In genomic region chr22:37675930-37676571, GRCh38 we compare ENCODE assay signal across 7 cellular contexts. TPM values are rescaled to one million over a fixed set of nuclear protein-coding genes. Genes with fewer than 3 reads are reported as not detected.
DNase-seq lines count a peak whose midpoint lies in the region; ATAC-seq and TF ChIP-seq lines count a peak whose summit lies in the region.

No MANE protein-coding gene starts in this region.

- DNase-seq in H7 (peak; percentile 59), T-helper 9 cell (peak; percentile 38), epithelial cell of proximal tubule (ENCODE audit: low read depth) (no peak), ecto neural progenitor cell (ENCODE audit: low spot score) (no peak), mucosa of gallbladder (ENCODE audit: low spot score) (no peak)

- H3K4me3 ChIP-seq in H7 (ENCODE audit: insufficient read depth, low read depth, low read length) = peak overlapping the region; percentile 48
- H3K4me3 ChIP-seq in epithelial cell of proximal tubule (ENCODE audit: low read depth, low read length) = peak overlapping the region; percentile 75

- ATAC-seq in HG02970 (IDR thresholded peaks at IDR 0.05; ENCODE audit: low FRiP score, unreplicated experiment) = no peak

- peak overlapping the region; percentile 76 to 91 (median 91) for H3K4me3 Mint-ChIP-seq in nephron

- H3K27me3 ChIP-seq in H7 (ENCODE audit: control insufficient read depth, insufficient read depth, low read length) = no peaks in the 10 kb centered on the region

- peak overlapping the region; percentile 93 to 100 (median 93) for H3K27ac Mint-ChIP-seq in nephron

- H3K4me1 Mint-ChIP-seq in nephron = peaks cover 30% of the 10 kb centered on the region

- TF ChIP-seq CTCF in epithelial cell of proximal tubule (conservative IDR thresholded peaks at IDR 0.05; ENCODE audit: low read depth, low read length) (no peak), nephron (IDR thresholded peaks at IDR 0.05; ENCODE audit: unreplicated experiment in 3 of 3) (no peak)

- no peaks in the 10 kb centered on the region for H3K27me3 Mint-ChIP-seq in nephron (ENCODE audit: low read depth)

- no peaks in the 10 kb centered on the region for H3K36me3 ChIP-seq in H7 (replicated peaks; ENCODE audit: control insufficient read depth, insufficient read depth, low read length)

- H3K36me3 Mint-ChIP-seq in nephron (ENCODE audit: low read depth) = peaks cover 6% of the 10 kb centered on the region

- no peaks in the 10 kb centered on the region for H3K9me3 Mint-ChIP-seq in nephron

RNA-seq across cellular contexts. Expression of gene LGALS1, which starts 0.6 kb away (rescaled TPM):
- total RNA-seq in H7 (2014; rRNA removed; shearing (Covaris generic)) = 183 and 206 TPM in 2 replicates
- total RNA-seq in epithelial cell of proximal tubule (1,711 and 1,833 TPM in 2 replicates), mucosa of gallbladder (587 TPM)

RNA-seq across cellular contexts. Expression of gene NOL12, which starts 10.1 kb away (rescaled TPM):
- 20.5 and 23.6 TPM in 2 replicates for total RNA-seq in H7 (2014; rRNA removed; shearing (Covaris generic))
- total RNA-seq in epithelial cell of proximal tubule (18.2 and 47.9 TPM in 2 replicates), mucosa of gallbladder (27.1 TPM)

RNA-seq across cellular contexts. Expression of gene PDXP, which starts 17.5 kb away (rescaled TPM):
- 54.1 and 60.9 TPM in 2 replicates for total RNA-seq in H7 (2014; rRNA removed; shearing (Covaris generic))
- total RNA-seq in epithelial cell of proximal tubule (21.0 and 42.3 TPM in 2 replicates), mucosa of gallbladder (12.1 TPM)

RNA-seq across cellular contexts. Expression of gene TRIOBP, which starts 20.8 kb away (rescaled TPM):
- total RNA-seq in H7 (2014; rRNA removed; shearing (Covaris generic)) = 66.9 and 67.1 TPM in 2 replicates
- total RNA-seq in epithelial cell of proximal tubule (75.1 and 82.2 TPM in 2 replicates), mucosa of gallbladder (119 TPM)

RNA-seq across cellular contexts. Expression of gene SH3BP1, which starts 36.6 kb away (rescaled TPM):
- 30.0 and 35.2 TPM in 2 replicates for total RNA-seq in H7 (2014; rRNA removed; shearing (Covaris generic))
- 15.1 and 25.0 TPM in 2 replicates for total RNA-seq in epithelial cell of proximal tubule
- 13.6 TPM for total RNA-seq in mucosa of gallbladder

Comparison
In these comparisons a context has a peak if more than half of its experiments do, and no peak if none do; other contexts are left out.
1. DNase-seq: peak in H7 (single experiment) and T-helper 9 cell (single experiment); none in epithelial cell of proximal tubule (single experiment), ecto neural progenitor cell (single experiment) and mucosa of gallbladder (single experiment).